In the genomic region with DNA sequence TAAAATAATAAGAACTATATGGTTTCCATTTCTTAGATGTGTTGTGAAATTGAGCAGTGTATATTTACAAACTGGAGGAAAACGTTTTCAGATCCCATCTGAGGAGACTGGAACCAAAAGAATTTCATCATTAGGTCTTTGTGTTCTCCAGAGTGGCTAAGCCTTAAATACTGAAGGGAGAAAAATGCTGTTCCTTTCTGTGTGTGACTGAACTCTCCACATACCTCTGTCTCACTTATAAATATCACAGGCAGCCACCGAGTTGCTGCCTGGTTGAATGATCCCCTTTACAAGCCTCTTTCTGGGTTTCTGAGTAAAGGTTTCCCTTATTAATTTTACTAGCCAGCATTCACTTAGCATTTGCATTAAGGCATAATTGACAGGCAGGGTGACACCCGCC, we compare ENCODE assay signal across 16 cellular contexts.
"Had no signal": no experiment of that assay in that cellular context is flagged by ENCODE, and none has a peak within 500 bp of the region (broad histone marks: within the 10 kb centered on the region; RNA-seq: fewer than 3 reads in every experiment).

No MANE protein-coding gene starts in this region.

- ATAC-seq: activated CD8-positive, alpha-beta memory T cell treated with anti-CD3 and anti-CD28 coated beads, Interleukin-2, amount 10 ng/mL, durations not matched to agents 7 days and 5 days; activated T-helper 17 cell treated with anti-CD3 and anti-CD28 coated beads, Interleukin-2, amount 50 U/mL, for 72 hours; WTC11 had no signal

- H3K27me3 ChIP-seq: esophagus muscularis mucosa, stomach had no signal

- H3K36me3 ChIP-seq: esophagus muscularis mucosa, stomach had no signal

- DNase-seq: activated CD4-positive, alpha-beta memory T cell treated with anti-CD3 and anti-CD28 coated beads, Interleukin-2, amount 10 ng/mL, durations not matched to agents 7 days and 5 days; activated CD4-positive, alpha-beta T cell treated with anti-CD3 and anti-CD28 coated beads for 4 hours; activated CD8-positive, alpha-beta memory T cell treated with anti-CD3 and anti-CD28 coated beads, Interleukin-2, amount 10 ng/mL, durations not matched to agents 7 days and 5 days; activated naive CD4-positive, alpha-beta T cell treated with Interleukin-2 at 50 U/mL for 16 hours; activated naive CD8-positive, alpha-beta T cell treated with anti-CD3 and anti-CD28 coated beads, Interleukin-2, amount 10 ng/mL, durations not matched to agents 7 days and 5 days; activated T-cell treated with anti-CD3 and anti-CD28 coated beads, Interleukin-2, amount 50 U/mL, for 1 hour; aorta; effector memory CD4-positive, alpha-beta T cell; foreskin fibroblast; hippocampal formation; islet precursor cell; stimulated activated CD4-positive, alpha-beta T cell treated with anti-CD3 and anti-CD28 coated beads, Interleukin-2, amount 100 ng/mL, for 48 hours; stomach had no signal

- H3K27ac ChIP-seq: esophagus muscularis mucosa, stomach had no signal

- H3K9me3 ChIP-seq: esophagus muscularis mucosa had no signal

- H3K4me1 ChIP-seq: esophagus muscularis mucosa, stomach had no signal

- H3K4me3 ChIP-seq: esophagus muscularis mucosa, stomach had no signal
